33 cellular contexts compared by ENCODE assay signal in the genomic region with DNA sequence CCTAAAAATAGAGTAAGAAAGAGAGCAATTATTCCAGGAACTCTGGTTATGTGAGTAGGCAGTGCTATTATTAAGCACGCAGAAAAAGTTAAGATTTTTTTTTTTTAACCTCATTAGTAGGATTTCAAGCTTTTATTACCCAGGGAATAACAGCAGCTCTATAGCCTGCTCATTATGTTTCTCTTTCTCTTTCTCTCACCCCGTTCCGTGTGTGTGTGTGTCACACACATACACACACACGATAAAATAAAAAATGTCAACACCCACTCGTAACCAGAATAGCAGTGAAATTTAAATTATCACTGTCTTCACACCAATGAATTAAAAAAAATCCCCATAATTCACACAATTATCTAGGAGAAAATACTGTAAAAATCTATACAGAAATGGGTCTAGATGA. TPM values are rescaled to one million over a fixed set of nuclear protein-coding genes. Genes with fewer than 3 reads are reported as not detected.
"Had no signal": no experiment of that assay in that cellular context is flagged by ENCODE, and none has a peak within 500 bp of the region (broad histone marks: within the 10 kb centered on the region; RNA-seq: fewer than 3 reads in every experiment).

No MANE protein-coding gene starts in this region.

- H3K36me3 ChIP-seq: MG63, SJSA1 had no signal

- H3K36me3 Mint-ChIP-seq: activated CD8-positive, alpha-beta memory T cell treated with anti-CD3 and anti-CD28 coated beads, Interleukin-2, amount 10 ng/mL, durations not matched to agents 7 days and 5 days; activated naive CD4-positive, alpha-beta T cell treated with anti-CD3 and anti-CD28 coated beads, Interleukin-2, amount 50 U/mL, for 24 hours; activated naive CD8-positive, alpha-beta T cell treated with anti-CD3 and anti-CD28 coated beads, Interleukin-2, amount 10 ng/mL, durations not matched to agents 7 days and 5 days; brain had no signal

- H3K27me3 ChIP-seq: MG63 had no signal

- H3K9me3 Mint-ChIP-seq: activated CD4-positive, alpha-beta memory T cell treated with anti-CD3 and anti-CD28 coated beads, Interleukin-2, amount 10 ng/mL, durations not matched to agents 7 days and 5 days; activated naive CD4-positive, alpha-beta T cell treated with anti-CD3 and anti-CD28 coated beads, Interleukin-2, amount 50 U/mL, for 24 hours; activated naive CD8-positive, alpha-beta T cell treated with anti-CD3 and anti-CD28 coated beads, Interleukin-2, amount 10 ng/mL, durations not matched to agents 7 days and 5 days; activated T-helper 2 cell treated with anti-CD3 and anti-CD28 coated beads, Interferon-gamma antibody, Interleukin-2, Interleukin-4, amounts not matched to agents 10 μg/mL and 5 μg/mL and 100 μg/mL, durations not matched to agents 14 hours and 24 hours and 36 hours; brain; T-helper 1 cell treated with Interleukin-12 subunit alpha and Interleukin-12 subunit beta and Interleukin-4 antibody, amounts not matched to agents 30 μg/mL and 1 μg/mL, for 36 hours; T-helper 2 cell treated with Interferon-gamma antibody and Interleukin-4, amounts not matched to agents 5 μg/mL and 100 μg/mL, for 36 hours had no signal

- H3K27ac Mint-ChIP-seq: activated CD4-positive, alpha-beta memory T cell treated with anti-CD3 and anti-CD28 coated beads, Interleukin-2, amount 10 ng/mL, durations not matched to agents 7 days and 5 days; activated CD8-positive, alpha-beta memory T cell treated with anti-CD3 and anti-CD28 coated beads, Interleukin-2, amount 10 ng/mL, durations not matched to agents 7 days and 5 days; activated naive CD4-positive, alpha-beta T cell treated with anti-CD3 and anti-CD28 coated beads, Interleukin-2, amount 50 U/mL, for 24 hours; activated naive CD8-positive, alpha-beta T cell treated with anti-CD3 and anti-CD28 coated beads, Interleukin-2, amount 10 ng/mL, durations not matched to agents 7 days and 5 days; activated T-helper 2 cell treated with anti-CD3 and anti-CD28 coated beads, Interferon-gamma antibody, Interleukin-2, Interleukin-4, amounts not matched to agents 10 μg/mL and 5 μg/mL and 100 μg/mL, durations not matched to agents 14 hours and 24 hours and 36 hours; T-helper 1 cell treated with Interleukin-12 subunit alpha and Interleukin-12 subunit beta and Interleukin-4 antibody, amounts not matched to agents 30 μg/mL and 1 μg/mL, for 36 hours; T-helper 2 cell treated with Interferon-gamma antibody and Interleukin-4, amounts not matched to agents 5 μg/mL and 100 μg/mL, for 36 hours had no signal

- H3K4me1 Mint-ChIP-seq: activated CD4-positive, alpha-beta memory T cell treated with anti-CD3 and anti-CD28 coated beads, Interleukin-2, amount 10 ng/mL, durations not matched to agents 7 days and 5 days; activated CD8-positive, alpha-beta memory T cell treated with anti-CD3 and anti-CD28 coated beads, Interleukin-2, amount 10 ng/mL, durations not matched to agents 7 days and 5 days; activated naive CD4-positive, alpha-beta T cell treated with anti-CD3 and anti-CD28 coated beads, Interleukin-2, amount 50 U/mL, for 24 hours; activated naive CD8-positive, alpha-beta T cell treated with anti-CD3 and anti-CD28 coated beads, Interleukin-2, amount 10 ng/mL, durations not matched to agents 7 days and 5 days had no signal

- H3K4me3 Mint-ChIP-seq: activated CD4-positive, alpha-beta memory T cell treated with anti-CD3 and anti-CD28 coated beads, Interleukin-2, amount 10 ng/mL, durations not matched to agents 7 days and 5 days; activated CD8-positive, alpha-beta memory T cell treated with anti-CD3 and anti-CD28 coated beads, Interleukin-2, amount 10 ng/mL, durations not matched to agents 7 days and 5 days; activated naive CD4-positive, alpha-beta T cell treated with anti-CD3 and anti-CD28 coated beads, Interleukin-2, amount 50 U/mL, for 24 hours; activated naive CD8-positive, alpha-beta T cell treated with anti-CD3 and anti-CD28 coated beads, Interleukin-2, amount 10 ng/mL, durations not matched to agents 7 days and 5 days; brain; T-helper 1 cell treated with Interleukin-12 subunit alpha and Interleukin-12 subunit beta and Interleukin-4 antibody, amounts not matched to agents 30 μg/mL and 1 μg/mL, for 36 hours; T-helper 2 cell treated with Interferon-gamma antibody and Interleukin-4, amounts not matched to agents 5 μg/mL and 100 μg/mL, for 36 hours had no signal

- H3K27ac ChIP-seq: SJSA1 had no signal

- H3K9me3 ChIP-seq: MG63, SJSA1, SK-N-SH had no signal

- ATAC-seq: activated CD4-positive, CD25-positive, alpha-beta regulatory T cell treated with anti-CD3 and anti-CD28 coated beads, Interleukin-2, amount 50 U/mL, for 24 hours; activated CD8-positive, alpha-beta memory T cell treated with anti-CD3 and anti-CD28 coated beads, Interleukin-2, amount 10 ng/mL, durations not matched to agents 7 days and 5 days; Panc1 had no signal

- H3K27me3 Mint-ChIP-seq: brain had no signal

- H3K4me3 ChIP-seq: MG63, SJSA1 had no signal

- H3K9ac ChIP-seq: SK-N-SH had no signal

- H3K4me1 ChIP-seq: SJSA1 had no signal

- DNase-seq: activated CD4-positive, alpha-beta memory T cell treated with anti-CD3 and anti-CD28 coated beads, Interleukin-2, amount 10 ng/mL, durations not matched to agents 7 days and 5 days; activated CD4-positive, alpha-beta T cell treated with anti-CD3 and anti-CD28 coated beads for 4 hours; activated CD8-positive, alpha-beta memory T cell treated with anti-CD3 and anti-CD28 coated beads for 24 hours; activated CD8-positive, alpha-beta memory T cell treated with anti-CD3 and anti-CD28 coated beads, Interleukin-2, amount 10 ng/mL, durations not matched to agents 7 days and 5 days; activated CD8-positive, alpha-beta memory T cell treated with anti-CD3 and anti-CD28 coated beads, Interleukin-2, amount 50 U/mL, for 48 hours; activated gamma-delta T cell; activated naive CD4-positive, alpha-beta T cell treated with Interleukin-2 at 50 U/mL for 16 hours; activated naive CD8-positive, alpha-beta T cell treated with anti-CD3 and anti-CD28 coated beads, Interleukin-2, amount 10 ng/mL, durations not matched to agents 7 days and 5 days; anterior cingulate cortex; cerebellar nuclear complex; Kasumi-1; KG1; MG63; NCI-H1048; NCI-H1105 treated with DMSO at 0.1 percent for 48 hours; NCI-H1436; NCI-H1694; NCI-H2029; NCI-H345; NCI-H524 treated with DMSO at 0.1 percent for 48 hours; SHP77; SK-N-SH had no signal

RNA-seq across cellular contexts. Expression of gene GADL1, which starts 30.3 kb away (rescaled TPM):
- total RNA-seq: activated CD4-positive, alpha-beta memory T cell treated with anti-CD3 and anti-CD28 coated beads, Interleukin-2, amount 10 ng/mL, durations not matched to agents 7 days and 5 days; activated CD8-positive, alpha-beta memory T cell treated with anti-CD3 and anti-CD28 coated beads, Interleukin-2, amount 10 ng/mL, durations not matched to agents 7 days and 5 days; activated naive CD8-positive, alpha-beta T cell treated with anti-CD3 and anti-CD28 coated beads, Interleukin-2, amount 10 ng/mL, durations not matched to agents 7 days and 5 days; activated T-helper 2 cell treated with anti-CD3 and anti-CD28 coated beads, Interferon-gamma antibody, Interleukin-2, Interleukin-4, amounts not matched to agents 10 μg/mL and 5 μg/mL and 100 μg/mL, durations not matched to agents 14 hours and 24 hours and 36 hours; bronchial epithelial cell; NCI-H460; RPMI7951 had no signal
- polyA plus RNA-seq: SK-N-SH had no signal
